In genomic region chr6:160349837-160350236, GRCh38 we compare ENCODE assay signal across 16 cellular contexts. TPM values are rescaled to one million over a fixed set of nuclear protein-coding genes. Genes with fewer than 3 reads are reported as not detected.
DNase-seq lines count a peak whose midpoint lies in the region; ATAC-seq, FAIRE-seq and TF ChIP-seq lines count a peak whose summit lies in the region.
"Had no signal": no experiment of that assay in that cellular context is flagged by ENCODE, and none has a peak within 500 bp of the region (broad histone marks: within the 10 kb centered on the region; RNA-seq: fewer than 3 reads in every experiment).

No MANE protein-coding gene starts in this region.

- H3K9me3 ChIP-seq in A549, result no peaks in the 10 kb centered on the region
- H3K9me3 ChIP-seq in K562 (replicated peaks; ENCODE audit: control insufficient read depth, insufficient read depth, low read depth, low read length), result no peaks in the 10 kb centered on the region
- H3K9me3 ChIP-seq in gastrocnemius medialis, result no peaks in the 10 kb centered on the region
- no peaks in the 10 kb centered on the region for H3K9me3 ChIP-seq in CD8-positive, alpha-beta T cell (ENCODE audit: low read length)

- no peaks in the 10 kb centered on the region for H3K9me3 Mint-ChIP-seq in CD8-positive, alpha-beta T cell
- H3K9me3 Mint-ChIP-seq: activated naive CD8-positive, alpha-beta T cell treated with anti-CD3 and anti-CD28 coated beads for 36 hours; memory B cell had no signal

- H3K27me3 Mint-ChIP-seq in CD8-positive, alpha-beta T cell (ENCODE audit: low read depth), result peaks cover 53% of the 10 kb centered on the region

- TF ChIP-seq EP300 in A549 (IDR thresholded peaks at IDR 0.05), result no peak
- TF ChIP-seq EP300 in K562 (IDR thresholded peaks at IDR 0.05; ENCODE audit: low read length), result no peak

- no peak for TF ChIP-seq CTCF in A549 (IDR thresholded peaks at IDR 0.05)
- TF ChIP-seq CTCF in K562 (IDR thresholded peaks at IDR 0.05 in 2 of 3, conservative IDR thresholded peaks at IDR 0.05 in 1 of 3; ENCODE audit: insufficient read depth in 2 of 3, low read depth in 1 of 3, low read length in 3 of 3), result no peak
- TF ChIP-seq CTCF in kidney epithelial cell (IDR thresholded peaks at IDR 0.05; ENCODE audit: insufficient read depth, low read length, poor library complexity, severe bottlenecking), result no peak
- no peak for TF ChIP-seq CTCF in gastrocnemius medialis (IDR thresholded peaks at IDR 0.05 in 4 of 5, conservative IDR thresholded peaks at IDR 0.05 in 1 of 5)
- TF ChIP-seq CTCF in CD8-positive, alpha-beta T cell (IDR thresholded peaks at IDR 0.05), result no peak
- TF ChIP-seq CTCF in foreskin keratinocyte (conservative IDR thresholded peaks at IDR 0.05), result no peak

- no peak overlapping the region for H2AFZ ChIP-seq in K562 (ENCODE audit: low read depth, low read length)

- H3K36me3 Mint-ChIP-seq in CD8-positive, alpha-beta T cell, result no peaks in the 10 kb centered on the region
- H3K36me3 Mint-ChIP-seq: activated naive CD8-positive, alpha-beta T cell treated with anti-CD3 and anti-CD28 coated beads for 36 hours; memory B cell had no signal

- H3K4me1 Mint-ChIP-seq in CD8-positive, alpha-beta T cell (ENCODE audit: low read depth), result peaks cover 9% of the 10 kb centered on the region
- H3K4me1 Mint-ChIP-seq: memory B cell had no signal

- no peak overlapping the region for H3K4me3 Mint-ChIP-seq in CD8-positive, alpha-beta T cell
- H3K4me3 Mint-ChIP-seq: activated naive CD8-positive, alpha-beta T cell treated with anti-CD3 and anti-CD28 coated beads for 36 hours; memory B cell had no signal

- no peaks in the 10 kb centered on the region for H3K9me1 ChIP-seq in K562 (ENCODE audit: control insufficient read depth, insufficient read depth, low read length)

- DNase-seq in A549 (ENCODE audit: low read depth in 1 of 2, low spot score in 1 of 2) (no peak), K562 (ENCODE audit: extremely low read depth in 1 of 4, low spot score in 3 of 4) (no peak), kidney epithelial cell (ENCODE audit: low read depth) (no peak), gastrocnemius medialis (no peak), NCI-H146 (lab: John Stamatoyannopoulos, UW) (no peak), foreskin keratinocyte (no peak), 8988T (no peak)
- DNase-seq in CD8-positive, alpha-beta T cell, result no peak
- DNase-seq: activated naive CD8-positive, alpha-beta T cell treated with anti-CD3 and anti-CD28 coated beads for 36 hours; dermis blood vessel endothelial cell; DMS 273 treated with DMSO at 0.1 percent for 48 hours; Kasumi-1; NCI-H2081 treated with DMSO at 0.1 percent for 48 hours; NCI-H82; SIG-M5 had no signal

- H3K4me2 ChIP-seq in A549 (peak overlapping the region; percentile 97), K562 (ENCODE audit: insufficient read depth, low read length) (no peak overlapping the region)

- peak overlapping the region; percentile 93 for H3K4me3 ChIP-seq in A549
- no peak overlapping the region for H3K4me3 ChIP-seq in K562
- peak overlapping the region; percentile 17 for H3K4me3 ChIP-seq in kidney epithelial cell (ENCODE audit: low read depth, low read length)
- peak overlapping the region; percentile 77 to 96 (median 84) for H3K4me3 ChIP-seq in gastrocnemius medialis
- no peak overlapping the region for H3K4me3 ChIP-seq in CD8-positive, alpha-beta T cell (ENCODE audit: low read depth, low read length)

- H3K27me3 ChIP-seq in K562 (ENCODE audit: control insufficient read depth in 2 of 2, insufficient read depth in 2 of 2, low read length in 2 of 2) (peaks cover 38 to 45% of the 10 kb centered on the region in 2 experiments), kidney epithelial cell (ENCODE audit: control insufficient read depth, insufficient read depth, low read length) (peaks cover 2% of the 10 kb centered on the region), gastrocnemius medialis (peaks cover 0 to 9% (median 3%) of the 10 kb centered on the region in 3 donors), foreskin keratinocyte (no peaks in the 10 kb centered on the region)
- H3K27me3 ChIP-seq in CD8-positive, alpha-beta T cell (ENCODE audit: insufficient read depth, low read length), result no peaks in the 10 kb centered on the region

- H3K9ac ChIP-seq in K562 (ENCODE audit: insufficient read depth in 1 of 2, low read depth in 2 of 2, low read length in 2 of 2), result no peak overlapping the region

- in situ Hi-C loops in K562 (cut with MboI) (no loop called here), gastrocnemius medialis (cut with MboI; ENCODE audit: low sequenced_read_pairs in 4 of 4) (no loop called here)

- H3K4me1 ChIP-seq in A549, result peaks cover 49% of the 10 kb centered on the region
- H3K4me1 ChIP-seq in K562 (replicated peaks in 1 of 2; ENCODE audit: control insufficient read depth in 2 of 2, insufficient read depth in 2 of 2, low read length in 2 of 2), result peaks cover 0 to 10% of the 10 kb centered on the region in 2 experiments; a peak in 1 of 5 replicates
- H3K4me1 ChIP-seq in gastrocnemius medialis, result peaks cover 4 to 7% of the 10 kb centered on the region in 2 donors
- H3K4me1 ChIP-seq in CD8-positive, alpha-beta T cell (ENCODE audit: insufficient read depth, low read length), result no peaks in the 10 kb centered on the region
- peaks cover 10% of the 10 kb centered on the region for H3K4me1 ChIP-seq in foreskin keratinocyte

- no peaks in the 10 kb centered on the region for H3K79me2 ChIP-seq in K562 (ENCODE audit: control insufficient read depth, insufficient read depth, low read length)

- H3K27ac ChIP-seq in A549, result peak overlapping the region; percentile 96 to 97
- H3K27ac ChIP-seq in K562 (ENCODE audit: extremely low read depth, low read depth, low read length), result no peak overlapping the region
- H3K27ac ChIP-seq in gastrocnemius medialis, result peak overlapping the region; percentile 84 to 95 (median 89)
- no peak overlapping the region for H3K27ac ChIP-seq in CD8-positive, alpha-beta T cell (ENCODE audit: low read depth, low read length)
- H3K27ac ChIP-seq in foreskin keratinocyte, result no peak overlapping the region

- no TSS peak for BruUV-seq in K562 (replicated peaks; lab: Mats Ljungman, UMichigan)

- ATAC-seq in A549 (peak in 1 of 2 experiments; percentile 26; a peak in 3 of 6 replicates), K562 (no peak; the same call in 2 of the 3 replicates), gastrocnemius medialis (no peak), foreskin keratinocyte (no peak)
- no peak for ATAC-seq in CD8-positive, alpha-beta T cell

- no peak overlapping the region for H3K27ac Mint-ChIP-seq in CD8-positive, alpha-beta T cell
- H3K27ac Mint-ChIP-seq: activated naive CD8-positive, alpha-beta T cell treated with anti-CD3 and anti-CD28 coated beads for 36 hours; memory B cell had no signal

- WGBS in A549 (ENCODE audit: missing lambda C conversion rate), result under 1% methylated on average over 10 of the region's 10 CpGs
- WGBS in K562 (ENCODE audit: insufficient coverage, low coverage, missing lambda C conversion rate), result under 1% methylated on average over 10 of the region's 10 CpGs

- TF ChIP-seq RAD21 in A549 (conservative IDR thresholded peaks at IDR 0.05 in 1 of 2, IDR thresholded peaks at IDR 0.05 in 1 of 2) (no peak), K562 (CRISPR knock-in tag; conservative IDR thresholded peaks at IDR 0.05 in 1 of 2, IDR thresholded peaks at IDR 0.05 in 1 of 2) (no peak)

- FAIRE-seq in A549 (lab: Jason Lieb, UNC) (no peak), K562 (lab: Jason Lieb, UNC) (peak; percentile 15)

- no peak for TF ChIP-seq POLR2A in A549 (IDR thresholded peaks at IDR 0.05; ENCODE audit: low read length)
- TF ChIP-seq POLR2A in K562 (conservative IDR thresholded peaks at IDR 0.05), result no peak
- no peak for TF ChIP-seq POLR2A in gastrocnemius medialis (IDR thresholded peaks at IDR 0.05)

- POLR2A ChIA-PET in A549 (lab: Yijun Ruan, JAX) (interaction anchor here (2.8 kb wide), 1 partner anchor 45 kb away, joined by 19 read pairs; no protein-coding TSS in a partner anchor), K562 (lab: Yijun Ruan, JAX) (interaction anchor here (0.6 to 0.7 kb wide), 2 partner anchors 11 to 17 kb away, joined by 3 read pairs; no protein-coding TSS in a partner anchor)
- POLR2A ChIA-PET in CD8-positive, alpha-beta T cell (lab: Charles Lee), result no interaction called here

- H3K36me3 ChIP-seq in K562 (ENCODE audit: control insufficient read depth, insufficient read depth, low read length) (no peaks in the 10 kb centered on the region), kidney epithelial cell (ENCODE audit: control insufficient read depth, insufficient read depth, low read length) (no peaks in the 10 kb centered on the region), gastrocnemius medialis (no peaks in the 10 kb centered on the region)
- H3K36me3 ChIP-seq in CD8-positive, alpha-beta T cell (ENCODE audit: insufficient read depth, low read length), result no peaks in the 10 kb centered on the region

- CTCF ChIA-PET in A549 (lab: Yijun Ruan, JAX), result no interaction called here
- CTCF ChIA-PET in K562 (lab: Yijun Ruan, JAX; ENCODE audit: low intra/inter-chr PET ratio), result no interaction called here
- CTCF ChIA-PET in CD8-positive, alpha-beta T cell (lab: Charles Lee), result no interaction called here

- intact Hi-C loops in K562 (cut with micrococcal nuclease) (no loop called here), gastrocnemius medialis (cut with DNase I; ENCODE audit: low total_unique reads) (loop anchor here (2.0 to 5.0 kb wide), 3 partner anchors 37 to 77 kb away; no protein-coding TSS in a partner anchor)
- intact Hi-C loops in CD8-positive, alpha-beta T cell (cut with DNase I, micrococcal nuclease), result no loop called here

- H4K20me1 ChIP-seq in K562 (replicated peaks; ENCODE audit: control insufficient read depth, insufficient read depth, low read length), result peaks cover 3% of the 10 kb centered on the region; the same call in 1 of the 2 replicates

RNA-seq across cellular contexts. Expression of gene SLC22A3, which starts 1.7 kb away (rescaled TPM):
- 57.4 and 65.2 TPM in 2 replicates for polyA plus RNA-seq in A549 (2011; rRNA removed)
- 19.0 and 24.2 TPM in 2 replicates for polyA plus RNA-seq in A549 (2012; cell fraction: cytosol; rRNA removed)
- polyA plus RNA-seq in A549 (2012; cell fraction: nucleus; rRNA removed), result 35.1 and 53.0 TPM in 2 replicates
- polyA plus RNA-seq in A549 (2017; fragmentation: RNase III; extraction: RNeasy Plus Mini Kit Qiagen cat#74134 plus additional on column Dnase treatment), result 38.8 to 44.9 TPM (median 41.5 TPM) in 3 replicates
- 60.5 and 65.0 TPM in 2 replicates for polyA minus RNA-seq in A549 (2011; rRNA and poly(A)+ RNA removed)
- total RNA-seq in K562 (2011; cell fraction: chromatin; rRNA removed; ENCODE audit: low replicate concordance), result not detected in 2 replicates
- not detected in 2 replicates for total RNA-seq in K562 (2011; cell fraction: nucleolus; rRNA removed)
- not detected in 2 replicates for total RNA-seq in K562 (2011; cell fraction: nucleoplasm; rRNA removed)
- total RNA-seq in K562 (2014; rRNA removed), result not detected in 2 replicates
- total RNA-seq in K562 (2014; rRNA removed; fragmentation: Illumina TruSeq; extraction: Trizol), result not detected in 2 replicates
- total RNA-seq in K562 (2015; rRNA removed; fragmentation: Illumina TruSeq; extraction: Trizol), result not detected in 2 replicates
- total RNA-seq in K562 (2021), result 0.07 TPM in 1 of 2 replicates, not detected in the other
- not detected in 2 replicates for polyA plus RNA-seq in K562 (2011; rRNA removed)
- polyA plus RNA-seq in K562 (2011; cell fraction: cytosol; rRNA removed), result not detected in 2 replicates
- not detected in 2 replicates for polyA plus RNA-seq in K562 (2011; cell fraction: nucleus; rRNA removed)
- not detected in 2 replicates for polyA plus RNA-seq in K562 (2012)
- not detected in 2 replicates for polyA plus RNA-seq in K562 (2014; fragmentation: Illumina TruSeq; extraction: Trizol)
- polyA plus RNA-seq in K562 (2014; fragmentation: Nextera tagmentation; extraction: Ambion mirVana), result not detected
- not detected in 2 replicates for polyA plus RNA-seq in K562 (2014; rRNA removed)
- not detected in 2 replicates for polyA minus RNA-seq in K562 (2011; rRNA and poly(A)+ RNA removed)
- polyA minus RNA-seq in K562 (2011; cell fraction: cytosol; rRNA and poly(A)+ RNA removed), result not detected in 2 replicates
- not detected in 2 replicates for polyA minus RNA-seq in K562 (2011; cell fraction: nucleus; rRNA and poly(A)+ RNA removed)
- total RNA-seq in kidney epithelial cell, result 5.8 and 6.4 TPM in 2 replicates
- total RNA-seq in gastrocnemius medialis, result 10 to 100 TPM; 49.5 to 75.4 (median 58.2) TPM
- total RNA-seq in CD8-positive, alpha-beta T cell, result not detected
- total RNA-seq in foreskin keratinocyte, result 2.1 and 2.2 TPM in 2 replicates
- 0.91 and 0.99 TPM in 2 replicates for polyA plus RNA-seq in foreskin keratinocyte
- total RNA-seq: activated naive CD8-positive, alpha-beta T cell treated with anti-CD3 and anti-CD28 coated beads for 36 hours had no signal

Comparison
In these comparisons a context has a peak if more than half of its experiments do, and no peak if none do; other contexts are left out.
1. H3K27ac ChIP-seq: peak in A549 (2 of 2) and gastrocnemius medialis (4 of 4); none in K562 (single experiment), CD8-positive, alpha-beta T cell (single experiment) and foreskin keratinocyte (single experiment).
2. H3K4me3 ChIP-seq: peak in A549 (single experiment), kidney epithelial cell (single experiment) and gastrocnemius medialis (4 of 4); none in K562 (single experiment) and CD8-positive, alpha-beta T cell (single experiment).